ENCODE assay signal across 11 cellular contexts in genomic region chr1:67753776-67754525, GRCh38.
A peak's percentile ranks its signal among the peaks of the same experiment; 100 is the strongest.
DNase-seq lines count a peak whose midpoint lies in the region; ATAC-seq and TF ChIP-seq lines count a peak whose summit lies in the region.
"Had no signal": no experiment of that assay in that cellular context is flagged by ENCODE, and none has a peak within 500 bp of the region (broad histone marks: within the 10 kb centered on the region; RNA-seq: fewer than 3 reads in every experiment).

No MANE protein-coding gene starts in this region.

- peaks cover 15% of the 10 kb centered on the region for H3K4me1 Mint-ChIP-seq in activated naive CD4-positive, alpha-beta T cell treated with anti-CD3 and anti-CD28 coated beads, Interleukin-2, amount 10 ng/mL, durations not matched to agents 7 days and 5 days
- H3K4me1 Mint-ChIP-seq in type B pancreatic cell (ENCODE audit: unreplicated experiment) = peaks cover 40% of the 10 kb centered on the region
- peaks cover 18% of the 10 kb centered on the region for H3K4me1 Mint-ChIP-seq in activated T-helper 2 cell treated with anti-CD3 and anti-CD28 coated beads, Interferon-gamma antibody, Interleukin-2, Interleukin-4, amounts not matched to agents 10 μg/mL and 5 μg/mL and 100 μg/mL, durations not matched to agents 14 hours and 24 hours and 36 hours (ENCODE audit: low read depth)

- ATAC-seq in activated naive CD4-positive, alpha-beta T cell treated with anti-CD3 and anti-CD28 coated beads, Interleukin-2, amount 50 U/mL, for 72 hours = peak; percentile 78
- ATAC-seq in left lobe of liver (peak; percentile 83), GM18519 (IDR thresholded peaks at IDR 0.05; ENCODE audit: low FRiP score, unreplicated experiment) (no peak)

- no peak for DNase-seq in activated naive CD4-positive, alpha-beta T cell treated with anti-CD3 and anti-CD28 coated beads, Interleukin-2, amount 50 U/mL, for 72 hours (ENCODE audit: low spot score in 2 of 2)
- DNase-seq in activated naive CD4-positive, alpha-beta T cell treated with anti-CD3 and anti-CD28 coated beads, Interleukin-2, amount 10 ng/mL, durations not matched to agents 7 days and 5 days = no peak
- DNase-seq in SW480 (ENCODE audit: low spot score) (peak; percentile 99), left lobe of liver (ENCODE audit: low spot score) (no peak), type B pancreatic cell (ENCODE audit: extremely low spot score, unreplicated experiment) (no peak), NOMO-1 (lab: John Stamatoyannopoulos, UW; ENCODE audit: unreplicated experiment in 2 of 2) (no peak)
- no peak for DNase-seq in activated T-helper 2 cell treated with anti-CD3 and anti-CD28 coated beads, Interferon-gamma antibody, Interleukin-2, Interleukin-4, amounts not matched to agents 10 μg/mL and 5 μg/mL and 100 μg/mL, durations not matched to agents 14 hours and 24 hours and 36 hours (ENCODE audit: low spot score)
- DNase-seq: activated effector memory CD4-positive, alpha-beta T cell treated with Interleukin-2 at 50 U/mL for 16 hours; NCI-H1436 treated with DMSO at 0.1 percent for 48 hours had no signal

- CTCF ChIA-PET in activated naive CD4-positive, alpha-beta T cell treated with anti-CD3 and anti-CD28 coated beads, Interleukin-2, amount 10 ng/mL, durations not matched to agents 7 days and 5 days (lab: Charles Lee) = interaction anchor here (1.1 to 1.5 kb wide), 4 partner anchors 79 to 254 kb away, joined by 3 to 8 read pairs (median 4); no protein-coding TSS in a partner anchor

- no peaks in the 10 kb centered on the region for H3K36me3 Mint-ChIP-seq in activated naive CD4-positive, alpha-beta T cell treated with anti-CD3 and anti-CD28 coated beads, Interleukin-2, amount 50 U/mL, for 72 hours
- H3K36me3 Mint-ChIP-seq in activated naive CD4-positive, alpha-beta T cell treated with anti-CD3 and anti-CD28 coated beads, Interleukin-2, amount 10 ng/mL, durations not matched to agents 7 days and 5 days = no peaks in the 10 kb centered on the region
- peaks cover 3% of the 10 kb centered on the region for H3K36me3 Mint-ChIP-seq in type B pancreatic cell
- H3K36me3 Mint-ChIP-seq in activated T-helper 2 cell treated with anti-CD3 and anti-CD28 coated beads, Interferon-gamma antibody, Interleukin-2, Interleukin-4, amounts not matched to agents 10 μg/mL and 5 μg/mL and 100 μg/mL, durations not matched to agents 14 hours and 24 hours and 36 hours (ENCODE audit: low read depth) = no peaks in the 10 kb centered on the region

- peaks cover 21% of the 10 kb centered on the region for H3K27me3 Mint-ChIP-seq in activated naive CD4-positive, alpha-beta T cell treated with anti-CD3 and anti-CD28 coated beads, Interleukin-2, amount 10 ng/mL, durations not matched to agents 7 days and 5 days
- H3K27me3 Mint-ChIP-seq in type B pancreatic cell = no peaks in the 10 kb centered on the region
- H3K27me3 Mint-ChIP-seq in activated T-helper 2 cell treated with anti-CD3 and anti-CD28 coated beads, Interferon-gamma antibody, Interleukin-2, Interleukin-4, amounts not matched to agents 10 μg/mL and 5 μg/mL and 100 μg/mL, durations not matched to agents 14 hours and 24 hours and 36 hours (ENCODE audit: low read depth) = no peaks in the 10 kb centered on the region

- H3K4me3 Mint-ChIP-seq in activated naive CD4-positive, alpha-beta T cell treated with anti-CD3 and anti-CD28 coated beads, Interleukin-2, amount 10 ng/mL, durations not matched to agents 7 days and 5 days = no peak overlapping the region
- no peak overlapping the region for H3K4me3 Mint-ChIP-seq in type B pancreatic cell
- no peak overlapping the region for H3K4me3 Mint-ChIP-seq in activated T-helper 2 cell treated with anti-CD3 and anti-CD28 coated beads, Interferon-gamma antibody, Interleukin-2, Interleukin-4, amounts not matched to agents 10 μg/mL and 5 μg/mL and 100 μg/mL, durations not matched to agents 14 hours and 24 hours and 36 hours (ENCODE audit: low read depth)
- H3K4me3 Mint-ChIP-seq: B cell had no signal

- intact Hi-C loops in activated T-helper 2 cell treated with anti-CD3 and anti-CD28 coated beads, Interferon-gamma antibody, Interleukin-2, Interleukin-4, amounts not matched to agents 10 μg/mL and 5 μg/mL and 100 μg/mL, durations not matched to agents 14 hours and 24 hours and 36 hours (cut with micrococcal nuclease) = no loop called here

- H3K9me3 Mint-ChIP-seq in activated naive CD4-positive, alpha-beta T cell treated with anti-CD3 and anti-CD28 coated beads, Interleukin-2, amount 50 U/mL, for 72 hours = no peaks in the 10 kb centered on the region
- no peaks in the 10 kb centered on the region for H3K9me3 Mint-ChIP-seq in activated naive CD4-positive, alpha-beta T cell treated with anti-CD3 and anti-CD28 coated beads, Interleukin-2, amount 10 ng/mL, durations not matched to agents 7 days and 5 days
- H3K9me3 Mint-ChIP-seq in type B pancreatic cell = no peaks in the 10 kb centered on the region
- no peaks in the 10 kb centered on the region for H3K9me3 Mint-ChIP-seq in activated T-helper 2 cell treated with anti-CD3 and anti-CD28 coated beads, Interferon-gamma antibody, Interleukin-2, Interleukin-4, amounts not matched to agents 10 μg/mL and 5 μg/mL and 100 μg/mL, durations not matched to agents 14 hours and 24 hours and 36 hours

- TF ChIP-seq CTCF in type B pancreatic cell (conservative IDR thresholded peaks at IDR 0.05) = no peak

- H3K27ac Mint-ChIP-seq in activated naive CD4-positive, alpha-beta T cell treated with anti-CD3 and anti-CD28 coated beads, Interleukin-2, amount 50 U/mL, for 72 hours = peak overlapping the region; percentile 6 to 38
- H3K27ac Mint-ChIP-seq in activated naive CD4-positive, alpha-beta T cell treated with anti-CD3 and anti-CD28 coated beads, Interleukin-2, amount 10 ng/mL, durations not matched to agents 7 days and 5 days = no peak overlapping the region
- peak overlapping the region; percentile 9 for H3K27ac Mint-ChIP-seq in type B pancreatic cell
- H3K27ac Mint-ChIP-seq in activated T-helper 2 cell treated with anti-CD3 and anti-CD28 coated beads, Interferon-gamma antibody, Interleukin-2, Interleukin-4, amounts not matched to agents 10 μg/mL and 5 μg/mL and 100 μg/mL, durations not matched to agents 14 hours and 24 hours and 36 hours = no peak overlapping the region
- H3K27ac Mint-ChIP-seq: B cell had no signal

Comparison
In these comparisons a context has a peak if more than half of its experiments do, and no peak if none do; other contexts are left out.
1. H3K27ac Mint-ChIP-seq: peak in activated naive CD4-positive, alpha-beta T cell treated with anti-CD3 and anti-CD28 coated beads, Interleukin-2, amount 50 U/mL, for 72 hours (2 of 2) and type B pancreatic cell (single experiment); none in activated naive CD4-positive, alpha-beta T cell treated with anti-CD3 and anti-CD28 coated beads, Interleukin-2, amount 10 ng/mL, durations not matched to agents 7 days and 5 days (single experiment) and activated T-helper 2 cell treated with anti-CD3 and anti-CD28 coated beads, Interferon-gamma antibody, Interleukin-2, Interleukin-4, amounts not matched to agents 10 μg/mL and 5 μg/mL and 100 μg/mL, durations not matched to agents 14 hours and 24 hours and 36 hours (single experiment).